ENCODE assay signal across 23 cellular contexts in the genomic region with DNA sequence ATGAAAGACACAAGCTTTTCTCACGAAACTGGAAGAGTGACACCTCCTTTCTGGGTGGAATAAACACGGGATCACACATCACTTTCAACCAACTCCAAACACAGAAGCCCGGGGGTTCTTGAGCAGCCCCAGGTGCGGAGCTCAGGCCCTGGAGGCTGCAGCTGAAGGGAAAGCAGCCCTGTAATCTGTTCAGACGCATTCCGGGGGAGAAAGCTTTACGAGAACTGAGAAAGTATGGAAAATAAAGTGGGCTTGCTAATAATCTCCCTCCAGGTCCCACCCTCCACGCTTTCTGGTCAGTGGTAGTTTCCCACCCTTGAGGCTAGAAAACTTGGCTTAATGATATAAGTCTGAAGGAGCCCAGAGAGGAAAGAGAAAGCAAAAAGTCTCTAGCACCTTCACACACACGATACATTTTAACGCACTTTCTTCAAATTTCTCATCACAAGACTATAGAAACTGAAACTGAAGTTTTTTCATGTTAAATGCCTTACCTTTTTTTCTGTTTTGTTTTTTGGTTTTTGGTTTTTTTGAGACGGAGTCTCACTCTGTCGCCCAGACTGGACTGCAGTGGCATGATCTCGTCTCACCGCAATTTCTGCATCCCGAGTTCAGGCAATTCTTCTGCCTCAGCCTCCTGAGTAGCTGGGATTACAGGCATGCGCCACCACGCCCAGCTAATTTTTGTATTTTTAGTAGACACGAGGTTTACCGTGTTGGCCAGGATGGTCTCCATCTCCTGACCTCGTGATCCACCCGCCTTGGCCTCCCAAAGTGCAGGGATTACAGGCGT.
DNase-seq lines count a peak whose midpoint lies in the region; ATAC-seq and TF ChIP-seq lines count a peak whose summit lies in the region.
"Had no signal": no experiment of that assay in that cellular context is flagged by ENCODE, and none has a peak within 500 bp of the region (broad histone marks: within the 10 kb centered on the region; RNA-seq: fewer than 3 reads in every experiment).

No MANE protein-coding gene starts in this region.

- H3K9me3 Mint-ChIP-seq in activated CD8-positive, alpha-beta memory T cell treated with anti-CD3 and anti-CD28 coated beads, Interleukin-2, amount 10 ng/mL, durations not matched to agents 7 days and 5 days (ENCODE audit: low read depth), result no peaks in the 10 kb centered on the region
- H3K9me3 Mint-ChIP-seq in activated CD4-positive, alpha-beta memory T cell treated with anti-CD3 and anti-CD28 coated beads, Interleukin-2, amount 10 ng/mL, durations not matched to agents 7 days and 5 days, result no peaks in the 10 kb centered on the region
- H3K9me3 Mint-ChIP-seq in osteocyte (ENCODE audit: unreplicated experiment), result no peaks in the 10 kb centered on the region

- peaks cover 16% of the 10 kb centered on the region for H3K4me1 Mint-ChIP-seq in activated CD8-positive, alpha-beta memory T cell treated with anti-CD3 and anti-CD28 coated beads, Interleukin-2, amount 10 ng/mL, durations not matched to agents 7 days and 5 days
- H3K4me1 Mint-ChIP-seq in activated CD4-positive, alpha-beta memory T cell treated with anti-CD3 and anti-CD28 coated beads, Interleukin-2, amount 10 ng/mL, durations not matched to agents 7 days and 5 days, result peaks cover 8% of the 10 kb centered on the region
- H3K4me1 Mint-ChIP-seq in osteocyte (ENCODE audit: unreplicated experiment), result peaks cover 40% of the 10 kb centered on the region

- no peak for TF ChIP-seq POLR2A in breast epithelium (IDR thresholded peaks at IDR 0.05)

- TF ChIP-seq CTCF in osteocyte (IDR thresholded peaks at IDR 0.05), result no peak
- TF ChIP-seq CTCF in breast epithelium (IDR thresholded peaks at IDR 0.05), result no peak

- H3K36me3 Mint-ChIP-seq in activated CD8-positive, alpha-beta memory T cell treated with anti-CD3 and anti-CD28 coated beads, Interleukin-2, amount 10 ng/mL, durations not matched to agents 7 days and 5 days, result no peaks in the 10 kb centered on the region
- no peaks in the 10 kb centered on the region for H3K36me3 Mint-ChIP-seq in activated CD4-positive, alpha-beta memory T cell treated with anti-CD3 and anti-CD28 coated beads, Interleukin-2, amount 10 ng/mL, durations not matched to agents 7 days and 5 days (ENCODE audit: low read depth)
- H3K36me3 Mint-ChIP-seq in osteocyte (ENCODE audit: unreplicated experiment), result peaks cover 30% of the 10 kb centered on the region

- peak overlapping the region; percentile 66 for H3K4me3 Mint-ChIP-seq in activated CD8-positive, alpha-beta memory T cell treated with anti-CD3 and anti-CD28 coated beads, Interleukin-2, amount 10 ng/mL, durations not matched to agents 7 days and 5 days
- peak overlapping the region; percentile 66 for H3K4me3 Mint-ChIP-seq in activated CD4-positive, alpha-beta memory T cell treated with anti-CD3 and anti-CD28 coated beads, Interleukin-2, amount 10 ng/mL, durations not matched to agents 7 days and 5 days
- no peak overlapping the region for H3K4me3 Mint-ChIP-seq in osteocyte (ENCODE audit: unreplicated experiment)

- no peaks in the 10 kb centered on the region for H3K4me1 ChIP-seq in breast epithelium
- H3K4me1 ChIP-seq: left ventricle myocardium inferior, tibial artery had no signal

- peak; percentile 51 for ATAC-seq in activated CD8-positive, alpha-beta memory T cell treated with anti-CD3 and anti-CD28 coated beads, Interleukin-2, amount 10 ng/mL, durations not matched to agents 7 days and 5 days
- ATAC-seq in HG02852 (IDR thresholded peaks at IDR 0.05; ENCODE audit: unreplicated experiment), result peak; percentile 70
- ATAC-seq: esophagus mucosa, HCT116, mucosa of descending colon, Panc1 had no signal

- POLR2A ChIA-PET in activated CD4-positive, alpha-beta memory T cell treated with anti-CD3 and anti-CD28 coated beads, Interleukin-2, amount 10 ng/mL, durations not matched to agents 7 days and 5 days (lab: Charles Lee), result no interaction called here

- intact Hi-C loops in breast epithelium (cut with DNase I; ENCODE audit: low total_unique reads), result no loop called here

- no peaks in the 10 kb centered on the region for H3K36me3 ChIP-seq in breast epithelium
- H3K36me3 ChIP-seq: left ventricle myocardium inferior had no signal

- CTCF ChIA-PET in activated CD8-positive, alpha-beta memory T cell treated with anti-CD3 and anti-CD28 coated beads, Interleukin-2, amount 10 ng/mL, durations not matched to agents 7 days and 5 days (lab: Charles Lee), result no interaction called here
- CTCF ChIA-PET in activated CD4-positive, alpha-beta memory T cell treated with anti-CD3 and anti-CD28 coated beads, Interleukin-2, amount 10 ng/mL, durations not matched to agents 7 days and 5 days (lab: Charles Lee), result no interaction called here

- no peaks in the 10 kb centered on the region for H3K27me3 ChIP-seq in breast epithelium
- H3K27me3 ChIP-seq: tibial artery had no signal

- H3K4me3 ChIP-seq in breast epithelium, result no peak overlapping the region
- H3K4me3 ChIP-seq: left ventricle myocardium inferior, mucosa of descending colon, SK-N-MC, tibial artery had no signal

- peak overlapping the region; percentile 25 for H3K27ac Mint-ChIP-seq in activated CD8-positive, alpha-beta memory T cell treated with anti-CD3 and anti-CD28 coated beads, Interleukin-2, amount 10 ng/mL, durations not matched to agents 7 days and 5 days
- no peak overlapping the region for H3K27ac Mint-ChIP-seq in activated CD4-positive, alpha-beta memory T cell treated with anti-CD3 and anti-CD28 coated beads, Interleukin-2, amount 10 ng/mL, durations not matched to agents 7 days and 5 days
- H3K27ac Mint-ChIP-seq in osteocyte (ENCODE audit: unreplicated experiment), result peak overlapping the region; percentile 21

- no peak overlapping the region for H3K27ac ChIP-seq in breast epithelium
- H3K27ac ChIP-seq: left ventricle myocardium inferior, SK-N-MC, tibial artery had no signal

- DNase-seq in activated CD8-positive, alpha-beta memory T cell treated with anti-CD3 and anti-CD28 coated beads, Interleukin-2, amount 10 ng/mL, durations not matched to agents 7 days and 5 days, result no peak
- no peak for DNase-seq in activated CD8-positive, alpha-beta memory T cell treated with anti-CD3 and anti-CD28 coated beads, Interleukin-2, amount 50 U/mL, for 4 hours
- no peak for DNase-seq in activated CD4-positive, alpha-beta memory T cell treated with anti-CD3 and anti-CD28 coated beads, Interleukin-2, amount 10 ng/mL, durations not matched to agents 7 days and 5 days
- DNase-seq in osteocyte (ENCODE audit: extremely low spot score, unreplicated experiment) (no peak), breast epithelium (ENCODE audit: low spot score in 2 of 2) (no peak), glomerular visceral epithelial cell (ENCODE audit: extremely low spot score) (no peak)
- no peak for DNase-seq in stimulated activated CD4-positive, alpha-beta T cell treated with anti-CD3 and anti-CD28 coated beads, Interleukin-4, amount 100 ng/mL, for 24 hours
- DNase-seq: activated CD4-positive, alpha-beta T cell treated with anti-CD3 and anti-CD28 coated beads for 48 hours; activated effector memory CD4-positive, alpha-beta T cell treated with Interleukin-2 at 50 U/mL for 16 hours; DMS79 treated with DMSO at 0.1 percent for 48 hours; Kasumi-1; left ventricle myocardium inferior; mucosa of descending colon; NCI-H1105 treated with DMSO at 0.1 percent for 48 hours; NCI-H2107; NCI-H526; stimulated activated naive CD4-positive, alpha-beta T cell treated with Interleukin-2 at 50 U/mL for 16 hours; tibial artery had no signal

- no peaks in the 10 kb centered on the region for H3K9me3 ChIP-seq in breast epithelium
- H3K9me3 ChIP-seq: left ventricle myocardium inferior, mucosa of descending colon, tibial artery had no signal

- H3K27me3 Mint-ChIP-seq in activated CD8-positive, alpha-beta memory T cell treated with anti-CD3 and anti-CD28 coated beads, Interleukin-2, amount 10 ng/mL, durations not matched to agents 7 days and 5 days, result peaks cover 21% of the 10 kb centered on the region
- no peaks in the 10 kb centered on the region for H3K27me3 Mint-ChIP-seq in activated CD4-positive, alpha-beta memory T cell treated with anti-CD3 and anti-CD28 coated beads, Interleukin-2, amount 10 ng/mL, durations not matched to agents 7 days and 5 days
- H3K27me3 Mint-ChIP-seq in osteocyte (ENCODE audit: unreplicated experiment), result no peaks in the 10 kb centered on the region
